1 cellular context compared by ENCODE assay signal in genomic region chr18:55243852-55244251, GRCh38.
TF ChIP-seq lines count a peak whose summit lies in the region.

No MANE protein-coding gene starts in this region.

TF ChIP-seq in HepG2, 621 proteins besides CTCF, POLR2A, EP300 and RAD21 (continued from another document):
- TF ChIP-seq KDM4B (CRISPR knock-in tag; IDR thresholded peaks at IDR 0.05) (no peak), ZFP36L1 (CRISPR knock-in tag; IDR thresholded peaks at IDR 0.05) (no peak), RFX5 (IDR thresholded peaks at IDR 0.05; ENCODE audit: low read depth, low read length) (no peak), ZNF609 (CRISPR knock-in tag; IDR thresholded peaks at IDR 0.05; ENCODE audit: borderline replicate concordance) (no peak), FLYWCH1 (CRISPR knock-in tag; IDR thresholded peaks at IDR 0.05) (no peak)
